In the genomic region with DNA sequence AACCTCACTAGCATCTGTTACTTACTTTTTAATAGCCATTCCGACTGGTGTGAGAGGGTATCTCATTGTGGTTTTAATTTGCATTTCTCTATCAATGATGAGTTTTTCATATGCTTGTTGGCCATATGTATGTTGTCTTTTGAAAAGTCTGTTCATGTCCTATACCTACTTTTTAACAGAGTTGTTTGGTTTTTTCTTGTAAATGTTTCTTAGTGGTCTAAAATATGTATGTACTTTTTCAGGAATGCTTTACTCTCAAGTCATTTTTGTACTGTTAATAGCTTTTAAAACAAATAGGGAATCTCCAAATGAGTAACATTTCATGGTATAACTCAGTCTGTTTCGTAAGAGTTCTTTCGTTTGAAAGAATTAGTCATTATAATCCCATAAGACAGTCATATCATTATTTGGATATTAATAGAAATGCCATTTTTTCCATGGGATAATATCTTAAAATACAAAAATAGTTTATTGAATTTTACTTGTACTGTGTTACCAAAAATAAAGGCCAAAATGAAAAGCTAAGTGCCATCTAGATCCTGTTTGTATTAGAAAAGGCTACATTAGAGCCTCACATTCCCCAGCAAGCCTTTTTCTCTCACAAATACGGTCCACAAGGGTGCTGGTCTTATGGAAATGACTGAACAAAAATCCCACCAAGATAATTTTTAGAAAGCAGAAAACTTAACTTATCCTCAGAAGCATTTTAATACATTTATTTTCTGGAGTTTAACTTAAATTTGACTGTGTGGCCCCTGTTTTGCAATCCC, we compare ENCODE assay signal across 11 cellular contexts.
A peak's percentile ranks its signal among the peaks of the same experiment; 100 is the strongest.
DNase-seq lines count a peak whose midpoint lies in the region; ATAC-seq and FAIRE-seq lines count a peak whose summit lies in the region.
"Had no signal": no experiment of that assay in that cellular context is flagged by ENCODE, and none has a peak within 500 bp of the region (broad histone marks: within the 10 kb centered on the region; RNA-seq: fewer than 3 reads in every experiment).

No MANE protein-coding gene starts in this region.

- no peak overlapping the region for H3K9ac ChIP-seq in neuronal stem cell (ENCODE audit: low read depth, low read length, poor library complexity)

- ATAC-seq in GM21381 (IDR thresholded peaks at IDR 0.05; ENCODE audit: unreplicated experiment) = peak; percentile 74
- ATAC-seq in HG03095 (IDR thresholded peaks at IDR 0.05; ENCODE audit: unreplicated experiment) = peak; percentile 73

- H3K23ac ChIP-seq in neuronal stem cell (ENCODE audit: low read depth, low read length, poor library complexity) = no peak overlapping the region

- no peaks in the 10 kb centered on the region for H3K9me3 ChIP-seq in neuronal stem cell (replicated peaks in 1 of 2; ENCODE audit: control insufficient read depth in 2 of 2, insufficient read depth in 1 of 2, low read depth in 1 of 2, low read length in 2 of 2)

- H3K27me3 ChIP-seq in neuronal stem cell (ENCODE audit: control insufficient read depth in 3 of 3, insufficient read depth in 3 of 3, low read depth in 1 of 3, low read length in 3 of 3) = peaks cover 0 to 2% (median 0%) of the 10 kb centered on the region in 3 experiments

- H3K14ac ChIP-seq in neuronal stem cell (ENCODE audit: low read length) = no peak overlapping the region

- H3K79me1 ChIP-seq in neuronal stem cell (ENCODE audit: low read depth, low read length) = no peaks in the 10 kb centered on the region

- no peak overlapping the region for H3K4me3 ChIP-seq in neuronal stem cell (ENCODE audit: low read length in 2 of 2)

- no CpG with 5 or more reads among the region's 4 CpGs for WGBS in neuronal stem cell (ENCODE audit: extremely low coverage in 2 of 2, insufficient read length in 2 of 2, insufficient replicate concordance in 1 of 2), 2 donors

- H4K91ac ChIP-seq in neuronal stem cell (ENCODE audit: low read depth, low read length, poor library complexity) = no peak overlapping the region

- peaks cover 0 to 1% of the 10 kb centered on the region in 2 donors for H3K36me3 ChIP-seq in neuronal stem cell (replicated peaks in 1 of 2; ENCODE audit: control insufficient read depth in 2 of 2, insufficient read depth in 2 of 2, low read length in 2 of 2)

- no peak overlapping the region for H3K4ac ChIP-seq in neuronal stem cell (ENCODE audit: low read length)

- no peak overlapping the region for H4K8ac ChIP-seq in neuronal stem cell (ENCODE audit: low read depth, low read length)

- no peak overlapping the region for H2AFZ ChIP-seq in neuronal stem cell (ENCODE audit: low read length)

- no peak overlapping the region for H2BK120ac ChIP-seq in neuronal stem cell (ENCODE audit: low read depth, low read length)

- H3K18ac ChIP-seq in neuronal stem cell (ENCODE audit: low read length) = no peak overlapping the region

- peak; percentile 2 for DNase-seq in GM03348 (ENCODE audit: low spot score)
- DNase-seq in NCI-H748 (lab: John Stamatoyannopoulos, UW; ENCODE audit: unreplicated experiment) = no peak
- DNase-seq in T-helper 9 cell = no peak
- DNase-seq in neuronal stem cell (ENCODE audit: low spot score) = no peak
- DNase-seq in HTR-8/SVneo (ENCODE audit: insufficient read length, low spot score) = no peak
- DNase-seq: C1 segment of cervical spinal cord, mesendoderm, trophoblast cell had no signal

- no peak overlapping the region for H2AK5ac ChIP-seq in neuronal stem cell (ENCODE audit: low read depth, low read length)

- no peaks in the 10 kb centered on the region for H3K4me1 ChIP-seq in neuronal stem cell (ENCODE audit: control insufficient read depth in 2 of 2, insufficient read depth in 1 of 2, low read depth in 1 of 2, low read length in 2 of 2)

- H2BK5ac ChIP-seq in neuronal stem cell (ENCODE audit: low read length) = no peak overlapping the region

- H3K27ac ChIP-seq in neuronal stem cell (replicated peaks; ENCODE audit: low read length) = no peak overlapping the region

- H2BK15ac ChIP-seq in neuronal stem cell (ENCODE audit: low read length) = no peak overlapping the region

- no peak overlapping the region for H2BK12ac ChIP-seq in neuronal stem cell (ENCODE audit: low read length)

- H3K4me2 ChIP-seq in neuronal stem cell (ENCODE audit: insufficient read depth, low read length, poor library complexity, severe bottlenecking) = no peak overlapping the region

- FAIRE-seq in colon (lab: Jason Lieb, UNC) (peak; percentile 47), HTR-8/SVneo (lab: Jason Lieb, UNC) (no peak)
